Comparison of ENCODE assay signal across 20 cellular contexts in genomic region chr14:99566390-99567354, GRCh38. TPM values are rescaled to one million over a fixed set of nuclear protein-coding genes. Genes with fewer than 3 reads are reported as not detected.
DNase-seq lines count a peak whose midpoint lies in the region; ATAC-seq, FAIRE-seq and TF ChIP-seq lines count a peak whose summit lies in the region.
"Had no signal": no experiment of that assay in that cellular context is flagged by ENCODE, and none has a peak within 500 bp of the region (broad histone marks: within the 10 kb centered on the region; RNA-seq: fewer than 3 reads in every experiment).

No MANE protein-coding gene starts in this region.

- H3K27me3 Mint-ChIP-seq in H9 (ENCODE audit: low read depth) (peaks cover 10% of the 10 kb centered on the region), astrocyte (ENCODE audit: low read depth, unreplicated experiment) (peaks cover 8% of the 10 kb centered on the region)
- H3K27me3 Mint-ChIP-seq: activated CD4-positive, alpha-beta T cell treated with anti-CD3 and anti-CD28 coated beads, Interleukin-2, amount 10 ng/mL, durations not matched to agents 7 days and 5 days; central memory CD8-positive, alpha-beta T cell had no signal

- TF ChIP-seq CTCF in H9 (conservative IDR thresholded peaks at IDR 0.05) (no peak), astrocyte (IDR thresholded peaks at IDR 0.05; ENCODE audit: insufficient read depth, low read depth, low read length) (no peak), liver (IDR thresholded peaks at IDR 0.05; ENCODE audit: low read depth, low read length, missing input control) (no peak), stomach (IDR thresholded peaks at IDR 0.05) (no peak)

- H3K4me1 ChIP-seq in H9 (ENCODE audit: insufficient read depth, low read length) (peaks cover 13% of the 10 kb centered on the region), astrocyte (ENCODE audit: insufficient read depth, low read length) (peaks cover 46% of the 10 kb centered on the region), liver (ENCODE audit: control insufficient read depth in 4 of 4, insufficient read depth in 4 of 4, low read length in 3 of 4) (peaks cover 52 to 96% (median 87%) of the 10 kb centered on the region in 4 donors), stomach (peaks cover 82 to 100% (median 94%) of the 10 kb centered on the region in 4 donors)
- H3K4me1 ChIP-seq: foreskin keratinocyte had no signal

- no peak overlapping the region for H2BK12ac ChIP-seq in H9 (ENCODE audit: insufficient read length, low read depth, low read length)

- H3K23ac ChIP-seq in H9 (ENCODE audit: insufficient read length, low read depth, low read length), result no peak overlapping the region

- no peak overlapping the region for H4K5ac ChIP-seq in H9 (ENCODE audit: insufficient read length, low read depth, low read length)

- H2BK5ac ChIP-seq in H9 (ENCODE audit: insufficient read length, low read length), result no peak overlapping the region

- H3K79me2 ChIP-seq in H9 (ENCODE audit: insufficient read depth, low read length), result peaks cover 2% of the 10 kb centered on the region; the same call in 1 of the 2 replicates
- peaks cover 76% of the 10 kb centered on the region for H3K79me2 ChIP-seq in astrocyte (ENCODE audit: insufficient read depth, low read length)

- H3K27ac Mint-ChIP-seq in H9, result peak overlapping the region in 2 of 3 experiments; percentile 13 to 56; a peak in 1 of 7 replicates
- H3K27ac Mint-ChIP-seq in astrocyte (ENCODE audit: unreplicated experiment), result no peak overlapping the region
- H3K27ac Mint-ChIP-seq: activated CD4-positive, alpha-beta T cell treated with anti-CD3 and anti-CD28 coated beads, Interleukin-2, amount 10 ng/mL, durations not matched to agents 7 days and 5 days had no signal

- no peaks in the 10 kb centered on the region for H3K23me2 ChIP-seq in H9 (ENCODE audit: insufficient read length, low read depth, low read length, poor library complexity, severe bottlenecking)

- no peak overlapping the region for H2BK20ac ChIP-seq in H9 (ENCODE audit: low read depth, low read length, poor library complexity, severe bottlenecking)

- no peak for TF ChIP-seq RAD21 in liver (IDR thresholded peaks at IDR 0.05)

- H3K4me2 ChIP-seq in H9 (ENCODE audit: insufficient read depth, insufficient read length, low read length), result no peak overlapping the region
- H3K4me2 ChIP-seq in astrocyte (ENCODE audit: low read length), result peak overlapping the region; percentile 38

- H3K27me3 ChIP-seq in H9 (ENCODE audit: insufficient read depth, low read length) (no peaks in the 10 kb centered on the region), astrocyte (ENCODE audit: insufficient read depth, low read length) (no peaks in the 10 kb centered on the region), liver (ENCODE audit: control insufficient read depth in 4 of 4, insufficient read depth in 4 of 4, low read length in 3 of 4) (no peaks in the 10 kb centered on the region), stomach (no peaks in the 10 kb centered on the region)
- H3K27me3 ChIP-seq: BE2C, foreskin keratinocyte, SJSA1 had no signal

- no peak overlapping the region for H4K91ac ChIP-seq in H9 (ENCODE audit: insufficient read length, low read depth, low read length)

- no peaks in the 10 kb centered on the region for H3K9me3 ChIP-seq in H9 (ENCODE audit: control insufficient read depth, low read depth, low read length)
- H3K9me3 ChIP-seq in astrocyte (ENCODE audit: insufficient read depth, low read depth, low read length), result no peaks in the 10 kb centered on the region
- H3K9me3 ChIP-seq in liver (ENCODE audit: control insufficient read depth in 4 of 4, low read length in 3 of 4), result no peaks in the 10 kb centered on the region
- no peaks in the 10 kb centered on the region for H3K9me3 ChIP-seq in stomach
- H3K9me3 ChIP-seq: BE2C, SJSA1 had no signal

- ATAC-seq in GM19023 (IDR thresholded peaks at IDR 0.05; ENCODE audit: unreplicated experiment) (no peak), HG02610 (IDR thresholded peaks at IDR 0.05; ENCODE audit: unreplicated experiment) (no peak)
- ATAC-seq: left ventricle myocardium superior had no signal

- H3K9ac ChIP-seq in H9 (ENCODE audit: extremely low read depth, insufficient read length, low read length) (no peak overlapping the region), astrocyte (ENCODE audit: low read length) (no peak overlapping the region), liver (ENCODE audit: low read depth in 1 of 2, low read length in 2 of 2) (no peak overlapping the region)

- H3K27ac ChIP-seq in H9 (ENCODE audit: insufficient read length, low read depth, low read length) (no peak overlapping the region), astrocyte (ENCODE audit: low read depth, low read length) (no peak overlapping the region), liver (ENCODE audit: low read depth in 1 of 2, low read length in 2 of 2) (peak overlapping the region; percentile 73 to 84), stomach (peak overlapping the region in 4 of 5 donors; percentile 17 to 83 (median 64))
- H3K27ac ChIP-seq: foreskin keratinocyte, SJSA1 had no signal

- H4K8ac ChIP-seq in H9 (replicated peaks; ENCODE audit: insufficient read length, low read depth, low read length), result no peak overlapping the region

- no peak overlapping the region for H3K4me3 Mint-ChIP-seq in H9
- no peak overlapping the region for H3K4me3 Mint-ChIP-seq in astrocyte (ENCODE audit: unreplicated experiment)
- H3K4me3 Mint-ChIP-seq: activated CD4-positive, alpha-beta T cell treated with anti-CD3 and anti-CD28 coated beads, Interleukin-2, amount 10 ng/mL, durations not matched to agents 7 days and 5 days; central memory CD8-positive, alpha-beta T cell had no signal

- H3K9me3 Mint-ChIP-seq in H9, result no peaks in the 10 kb centered on the region
- no peaks in the 10 kb centered on the region for H3K9me3 Mint-ChIP-seq in astrocyte (ENCODE audit: unreplicated experiment)
- H3K9me3 Mint-ChIP-seq: activated CD4-positive, alpha-beta T cell treated with anti-CD3 and anti-CD28 coated beads, Interleukin-2, amount 10 ng/mL, durations not matched to agents 7 days and 5 days; central memory CD8-positive, alpha-beta T cell had no signal

- H3K79me1 ChIP-seq in H9 (ENCODE audit: insufficient read depth, low read depth, low read length, poor library complexity, severe bottlenecking), result no peaks in the 10 kb centered on the region

- no peak overlapping the region for H3K14ac ChIP-seq in H9 (ENCODE audit: insufficient read depth, low read length)

- no peak overlapping the region for H3K4me3 ChIP-seq in astrocyte (ENCODE audit: insufficient read depth, low read depth, low read length)
- H3K4me3 ChIP-seq in liver (ENCODE audit: low read depth in 1 of 3, low read length in 3 of 3), result no peak overlapping the region
- H3K4me3 ChIP-seq in stomach, result no peak overlapping the region
- H3K4me3 ChIP-seq: SJSA1 had no signal

- H3K4ac ChIP-seq in H9 (ENCODE audit: low read depth, low read length), result no peak overlapping the region

- no peaks in the 10 kb centered on the region for H3K36me3 Mint-ChIP-seq in H9 (ENCODE audit: insufficient read depth in 1 of 3, low read depth in 3 of 3)
- H3K36me3 Mint-ChIP-seq in astrocyte (ENCODE audit: low read depth, unreplicated experiment), result no peaks in the 10 kb centered on the region

- TF ChIP-seq EP300 in stomach (IDR thresholded peaks at IDR 0.05), result no peak

- no peak overlapping the region for H3K56ac ChIP-seq in H9 (ENCODE audit: insufficient read length, low read depth, low read length)

- intact Hi-C loops in stomach (cut with DNase I; ENCODE audit: low total_unique reads), result loop anchor here (5.0 kb wide), 1 partner anchor 36 kb away; the partner anchor contains the start of gene CCDC85C

- H2BK120ac ChIP-seq in H9 (ENCODE audit: low read depth, low read length, poor library complexity, severe bottlenecking), result no peak overlapping the region

- H3K36me3 ChIP-seq in astrocyte (ENCODE audit: insufficient read depth, low read length), result no peaks in the 10 kb centered on the region
- no peaks in the 10 kb centered on the region for H3K36me3 ChIP-seq in liver (ENCODE audit: control insufficient read depth in 4 of 4, insufficient read depth in 3 of 4, low read depth in 1 of 4, low read length in 3 of 4)
- H3K36me3 ChIP-seq in stomach, result no peaks in the 10 kb centered on the region
- H3K36me3 ChIP-seq: SJSA1 had no signal

- H3K18ac ChIP-seq in H9 (ENCODE audit: insufficient read length, low read depth, low read length), result no peak overlapping the region

- no peak for FAIRE-seq in astrocyte (lab: Jason Lieb, UNC)
- FAIRE-seq: endometrium had no signal

- WGBS in H9 (ENCODE audit: extremely low coverage, insufficient read length, low lambda C conversion rate), result no CpG with 5 or more reads among the region's 20 CpGs
- 79% methylated on average over 20 of the region's 20 CpGs for WGBS in liver
- 79 to 84% (median 83%) methylated on average over 11 to 20 of the region's 20 CpGs for WGBS in stomach, 5 donors

- no peak overlapping the region for H2BK15ac ChIP-seq in H9 (ENCODE audit: low read depth, low read length)

- DNase-seq in H9 (no peak), astrocyte (ENCODE audit: low read depth) (no peak), stomach (no peak), NCI-H82 treated with DMSO at 0.1 percent for 48 hours (lab: John Stamatoyannopoulos, UW; ENCODE audit: unreplicated experiment) (no peak)
- DNase-seq: activated CD4-positive, alpha-beta T cell treated with anti-CD3 and anti-CD28 coated beads, Interleukin-2, amount 10 ng/mL, durations not matched to agents 7 days and 5 days; activated T-cell treated with anti-CD3 and anti-CD28 coated beads, Interleukin-2, amount 50 U/mL, for 1 hour; BE2C; DMS153; foreskin keratinocyte; left ventricle myocardium superior; NCI-H187; NCI-H446 treated with DMSO at 0.1 percent for 48 hours; stimulated activated CD4-positive, alpha-beta T cell treated with anti-CD3 and anti-CD28 coated beads, Interleukin-15, amount 100 ng/mL, for 24 hours; T1000 had no signal

- H2AK5ac ChIP-seq in H9 (ENCODE audit: insufficient read length, low read length), result no peak overlapping the region

- no peak overlapping the region for H2AFZ ChIP-seq in H9 (ENCODE audit: low read length)
- no peak overlapping the region for H2AFZ ChIP-seq in astrocyte (ENCODE audit: low read depth, low read length)

- no peak overlapping the region for H3T11ph ChIP-seq in H9 (ENCODE audit: low read length)

- peaks cover 85 to 98% of the 10 kb centered on the region in 2 experiments for H3K4me1 Mint-ChIP-seq in H9
- H3K4me1 Mint-ChIP-seq in astrocyte (ENCODE audit: low read depth, unreplicated experiment), result peaks cover 28% of the 10 kb centered on the region
- H3K4me1 Mint-ChIP-seq: activated CD4-positive, alpha-beta T cell treated with anti-CD3 and anti-CD28 coated beads, Interleukin-2, amount 10 ng/mL, durations not matched to agents 7 days and 5 days had no signal

- no peak for TF ChIP-seq POLR2A in stomach (IDR thresholded peaks at IDR 0.05)

- H4K20me1 ChIP-seq in H9 (ENCODE audit: control insufficient read depth, insufficient read depth, insufficient read length) (no peaks in the 10 kb centered on the region), astrocyte (ENCODE audit: insufficient read depth, low read length) (peaks cover 70% of the 10 kb centered on the region)

RNA-seq across cellular contexts. Expression of gene CCDC85C, which starts 37.3 kb away (rescaled TPM):
- total RNA-seq in H9 (2021) (33.2 and 36.3 TPM in 2 replicates), astrocyte (8.4 and 16.6 TPM in 2 replicates), liver (10 to 100 TPM in 1 of 2 donors, 1 to 10 TPM in 1; 7.1 to 12.1 TPM), stomach (10 to 100 TPM; 10.5 to 28.6 (median 14.5) TPM)
- polyA plus RNA-seq in liver (10 to 100 TPM in 1 of 2 donors, 1 to 10 TPM in 1; 4.0 to 23.9 TPM), stomach (10 to 100 TPM; 11.4 to 20.1 (median 17.3) TPM)

Comparison
In these comparisons a context has a peak if more than half of its experiments do, and no peak if none do; other contexts are left out.
1. H3K27ac ChIP-seq: peak in liver (2 of 2) and stomach (4 of 5); none in H9 (single experiment) and astrocyte (single experiment).